In genomic region chr7:205117-206010, GRCh38 we compare ENCODE assay signal across 17 cellular contexts. TPM values are rescaled to one million over a fixed set of nuclear protein-coding genes. Genes with fewer than 3 reads are reported as not detected.
A peak's percentile ranks its signal among the peaks of the same experiment; 100 is the strongest.
DNase-seq lines count a peak whose midpoint lies in the region; ATAC-seq and TF ChIP-seq lines count a peak whose summit lies in the region.
"Had no signal": no experiment of that assay in that cellular context is flagged by ENCODE, and none has a peak within 500 bp of the region (broad histone marks: within the 10 kb centered on the region; RNA-seq: fewer than 3 reads in every experiment).

No MANE protein-coding gene starts in this region.

- H3K4me1 ChIP-seq in IMR-90 (ENCODE audit: control insufficient read depth, insufficient read depth, low read length) = no peaks in the 10 kb centered on the region

- POLR2A ChIA-PET in IMR-90 (lab: Charles Lee; ENCODE audit: unreplicated experiment) = no interaction called here

- no peak overlapping the region for H4K8ac ChIP-seq in IMR-90 (ENCODE audit: low read depth in 2 of 2, low read length in 2 of 2)

- H2AK5ac ChIP-seq in IMR-90 (ENCODE audit: low read depth, low read length) = no peak overlapping the region

- intact Hi-C loops in IMR-90 (cut with micrococcal nuclease) = no loop called here
- intact Hi-C loops in sciatic nerve (cut with DNase I) = no loop called here

- H3K4ac ChIP-seq in IMR-90 (ENCODE audit: low read depth, low read length) = no peak overlapping the region

- H3K36me3 ChIP-seq in IMR-90 (ENCODE audit: control insufficient read depth, insufficient read depth, low read length) = peaks cover 79% of the 10 kb centered on the region

- peak; percentile 13 for DNase-seq in NCI-H1092 (lab: John Stamatoyannopoulos, UW)
- DNase-seq in NCI-H1092 treated with DMSO at 0.1 percent for 48 hours (lab: John Stamatoyannopoulos, UW) = no peak
- no peak for DNase-seq in IMR-90
- peak; percentile 78 for DNase-seq in sciatic nerve (ENCODE audit: low spot score)
- DNase-seq: 8988T, COR-L47, DND-41, GF-D8, H7, KBM-7, NCI-H187, NCI-H748 treated with DMSO at 0.1 percent for 48 hours had no signal

- TF ChIP-seq RAD21 in IMR-90 (IDR thresholded peaks at IDR 0.05; ENCODE audit: low read length) = no peak

- H2AFZ ChIP-seq in IMR-90 (replicated peaks; ENCODE audit: low read length, poor library complexity) = no peak overlapping the region

- no peak for TF ChIP-seq CTCF in IMR-90 (conservative IDR thresholded peaks at IDR 0.05; ENCODE audit: low read depth, low read length)

- H3K18ac ChIP-seq in IMR-90 (ENCODE audit: low read depth, low read length) = no peak overlapping the region

- CTCF ChIA-PET in IMR-90 (lab: Yijun Ruan, JAX) = no interaction called here

- H3K27ac ChIP-seq in IMR-90 (ENCODE audit: insufficient read depth, low read length) = no peak overlapping the region
- H3K27ac ChIP-seq: C4-2B had no signal

- peak overlapping the region; percentile 65 for H2AK9ac ChIP-seq in IMR-90 (replicated peaks; ENCODE audit: low read depth, low read length, poor library complexity)

- H4K91ac ChIP-seq in IMR-90 (ENCODE audit: insufficient read depth, low read depth, low read length) = no peak overlapping the region

- H3K14ac ChIP-seq in IMR-90 (replicated peaks; ENCODE audit: low read depth, low read length) = no peak overlapping the region

- H4K5ac ChIP-seq in IMR-90 (ENCODE audit: low read depth, low read length) = no peak overlapping the region

- no peaks in the 10 kb centered on the region for H3K27me3 ChIP-seq in IMR-90 (ENCODE audit: control insufficient read depth, insufficient read depth, low read length)

- ATAC-seq in IMR-90 (ENCODE audit: low read depth) (no peak), esophagus mucosa (peak; percentile 70), sciatic nerve (peak; percentile 20), GM18505 (IDR thresholded peaks at IDR 0.05; ENCODE audit: unreplicated experiment) (no peak), HG02870 (IDR thresholded peaks at IDR 0.05; ENCODE audit: unreplicated experiment) (no peak), HG02678 (IDR thresholded peaks at IDR 0.05; ENCODE audit: unreplicated experiment) (no peak)

- H2BK120ac ChIP-seq in IMR-90 (ENCODE audit: low read depth, low read length) = no peak overlapping the region

- H3K4me2 ChIP-seq in IMR-90 (ENCODE audit: low read depth, low read length) = no peak overlapping the region

- TF ChIP-seq POLR2A in IMR-90 (IDR thresholded peaks at IDR 0.05; ENCODE audit: low read depth, low read length) (no peak), GM18505 (IDR thresholded peaks at IDR 0.05; ENCODE audit: borderline replicate concordance, extremely low read depth, insufficient read depth, insufficient read length) (no peak)

- no peak overlapping the region for H3K23ac ChIP-seq in IMR-90 (ENCODE audit: low read depth, low read length)

- H2BK15ac ChIP-seq in IMR-90 (ENCODE audit: low read depth, low read length) = no peak overlapping the region

- H3K56ac ChIP-seq in IMR-90 (ENCODE audit: extremely low read depth, insufficient read depth, low read length) = no peak overlapping the region

- no peak overlapping the region for H2BK5ac ChIP-seq in IMR-90 (ENCODE audit: low read depth, low read length, poor library complexity, severe bottlenecking)

- no peak overlapping the region for H3K4me3 ChIP-seq in IMR-90 (ENCODE audit: insufficient read depth, low read depth, low read length)

- dilution Hi-C loops in IMR-90 (cut with HindIII; ENCODE audit: low sequenced_read_pairs, unreplicated experiment) = no loop called here

- H3K79me1 ChIP-seq in IMR-90 (ENCODE audit: low read depth in 1 of 2, low read length in 2 of 2) = peaks cover 28 to 72% of the 10 kb centered on the region in 2 experiments

- H2BK20ac ChIP-seq in IMR-90 (ENCODE audit: low read depth, low read length) = no peak overlapping the region

- WGBS in IMR-90 (ENCODE audit: extremely low coverage in 2 of 2, insufficient read length in 1 of 2), 2 experiments = 95% methylated on average over 26 of the region's 49 CpGs; no CpG with 5 or more reads in 1 of the 2 experiments

- peaks cover 8% of the 10 kb centered on the region for H3K9me1 ChIP-seq in IMR-90 (ENCODE audit: insufficient read depth, low read length)

- no peak overlapping the region for H3K9ac ChIP-seq in IMR-90 (ENCODE audit: low read depth, low read length)

- in situ Hi-C loops in IMR-90 (cut with MboI; ENCODE audit: low sequenced_read_pairs) = no loop called here

- H4K20me1 ChIP-seq in IMR-90 (ENCODE audit: insufficient read depth, low read length) = peaks cover 80% of the 10 kb centered on the region

- no TSS peak for BruUV-seq in IMR-90 (replicated peaks; lab: Mats Ljungman, UMichigan)

- no peaks in the 10 kb centered on the region for H3K9me3 ChIP-seq in IMR-90 (ENCODE audit: control insufficient read depth, insufficient read depth, low read length)

TF ChIP-seq in IMR-90, 13 proteins besides CTCF, POLR2A, EP300 and RAD21:
- TF ChIP-seq CHD1 (IDR thresholded peaks at IDR 0.05; ENCODE audit: low read depth, low read length) = no peak
- no peak for TF ChIP-seq MAFK (IDR thresholded peaks at IDR 0.05; ENCODE audit: low read depth, low read length)
- TF ChIP-seq RCOR1 (IDR thresholded peaks at IDR 0.05; ENCODE audit: insufficient replicate concordance, low read length) = no peak
- no peak for TF ChIP-seq FOS (IDR thresholded peaks at IDR 0.05; ENCODE audit: low read depth, low read length)
- TF ChIP-seq BHLHE40 (IDR thresholded peaks at IDR 0.05; ENCODE audit: low read depth, low read length) = no peak

RNA-seq across cellular contexts. Expression of gene FAM20C, which starts 13.0 kb away (rescaled TPM):
- total RNA-seq in IMR-90 (2012; rRNA removed) (7.7 and 8.9 TPM in 2 replicates), esophagus mucosa (12.6 TPM), sciatic nerve (57.0 TPM)
- 36.6 and 38.2 TPM in 2 replicates for polyA plus RNA-seq in IMR-90 (2012; rRNA removed)
- 36.5 and 56.4 TPM in 2 replicates for polyA plus RNA-seq in IMR-90 (2012; cell fraction: cytosol; rRNA removed)
- 38.9 and 55.0 TPM in 2 replicates for polyA plus RNA-seq in IMR-90 (2012; cell fraction: nucleus; rRNA removed; ENCODE audit: low replicate concordance)

Comparison
In these comparisons a context has a peak if more than half of its experiments do, and no peak if none do; other contexts are left out.
1. DNase-seq: peak in NCI-H1092 (single experiment) and sciatic nerve (single experiment); none in NCI-H1092 treated with DMSO at 0.1 percent for 48 hours (single experiment) and IMR-90 (single experiment).
2. ATAC-seq: peak in esophagus mucosa (single experiment) and sciatic nerve (single experiment); none in IMR-90 (single experiment), GM18505 (single experiment), HG02870 (single experiment) and HG02678 (single experiment).